ENCODE assay signal across 11 cellular contexts in genomic region chr4:5984843-5985242, GRCh38. TPM values are rescaled to one million over a fixed set of nuclear protein-coding genes. Genes with fewer than 3 reads are reported as not detected.
"Had no signal": no experiment of that assay in that cellular context is flagged by ENCODE, and none has a peak within 500 bp of the region (broad histone marks: within the 10 kb centered on the region; RNA-seq: fewer than 3 reads in every experiment).

No MANE protein-coding gene starts in this region.

- H3K4me3 ChIP-seq: GM23248, HAP-1 had no signal

- H3K9me3 ChIP-seq: HAP-1 had no signal

- H3K4me1 ChIP-seq: HAP-1 had no signal

- H3K4me3 Mint-ChIP-seq: HFFc6 had no signal

- H3K27ac Mint-ChIP-seq: HFFc6 had no signal

- H3K36me3 ChIP-seq: HAP-1 had no signal

- DNase-seq: GM23248, GOT3, H7, HFFc6, IMR-90, Karpas-422, KBM-7 had no signal

- H2AFZ ChIP-seq: GM23248 had no signal

- H3K4me2 ChIP-seq: KMS-11 had no signal

- H3K27ac ChIP-seq: GM23248, HL-60, KMS-11 had no signal

- H3K9ac ChIP-seq: GM23248, KMS-11 had no signal

RNA-seq across cellular contexts. Expression of gene C4orf50, which starts 33.4 kb away (rescaled TPM):
- total RNA-seq: GM23248, HFFc6, HT1080, IMR-90 had no signal
- polyA plus RNA-seq: GM23248, IMR-90 had no signal
